In the genomic region with DNA sequence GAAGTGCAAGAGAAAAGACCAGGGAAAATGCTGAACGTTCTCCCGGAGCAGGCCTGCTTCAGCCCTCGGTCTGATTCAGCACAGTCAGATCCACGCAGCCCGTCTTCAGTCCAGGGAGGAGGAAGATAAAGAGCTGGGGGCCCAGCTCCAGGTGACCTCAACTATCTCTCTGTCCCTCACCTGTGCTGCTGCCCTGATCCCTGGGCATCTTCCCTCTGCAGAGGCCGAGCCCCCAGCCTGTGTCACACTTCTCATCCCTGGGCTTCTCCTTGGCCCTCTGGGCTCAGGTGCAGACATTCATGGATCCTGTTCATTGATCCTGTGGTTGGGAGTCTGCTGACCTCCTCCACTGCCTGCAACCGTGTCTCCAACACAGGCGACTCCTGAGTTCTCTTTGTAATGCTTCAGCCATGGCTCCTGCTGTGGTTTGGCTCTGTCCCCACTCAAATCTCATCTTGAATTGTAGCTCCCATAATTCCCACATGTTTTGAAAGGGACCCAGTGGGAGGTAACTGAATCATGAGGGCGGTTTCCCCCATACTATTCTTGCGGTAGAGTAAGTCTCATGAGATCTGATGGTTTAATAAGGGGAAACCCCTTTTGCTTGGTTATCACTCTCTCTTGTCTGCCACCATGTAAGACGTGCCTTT, we compare ENCODE assay signal across 18 cellular contexts. TPM values are rescaled to one million over a fixed set of nuclear protein-coding genes. Genes with fewer than 3 reads are reported as not detected.
A peak's percentile ranks its signal among the peaks of the same experiment; 100 is the strongest.
DNase-seq lines count a peak whose midpoint lies in the region; ATAC-seq lines count a peak whose summit lies in the region.
"Had no signal": no experiment of that assay in that cellular context is flagged by ENCODE, and none has a peak within 500 bp of the region (broad histone marks: within the 10 kb centered on the region; RNA-seq: fewer than 3 reads in every experiment).

No MANE protein-coding gene starts in this region.

- no peaks in the 10 kb centered on the region for H3K27me3 ChIP-seq in stomach smooth muscle (ENCODE audit: control insufficient read depth in 1 of 2, insufficient read depth in 2 of 2, low read length in 2 of 2)
- H3K27me3 ChIP-seq: neural progenitor cell had no signal

- peak overlapping the region; percentile 100 for H3K27ac ChIP-seq in stomach smooth muscle (ENCODE audit: low read length)
- H3K27ac ChIP-seq: neural progenitor cell, RWPE1 had no signal

- H3K9me3 ChIP-seq in stomach smooth muscle (ENCODE audit: control insufficient read depth in 2 of 2, low read length in 2 of 2) = no peaks in the 10 kb centered on the region

- ATAC-seq in GM18861 (IDR thresholded peaks at IDR 0.05; ENCODE audit: unreplicated experiment) = no peak

- H3K36me3 ChIP-seq in stomach smooth muscle (ENCODE audit: control insufficient read depth in 2 of 2, insufficient read depth in 2 of 2, low read length in 2 of 2) = peaks cover 0 to 6% of the 10 kb centered on the region in 2 donors
- H3K36me3 ChIP-seq: neural progenitor cell had no signal

- peaks cover 86% of the 10 kb centered on the region for H3K4me1 ChIP-seq in stomach smooth muscle (ENCODE audit: control insufficient read depth, insufficient read depth, low read length)

- no peak overlapping the region for H3K4me3 ChIP-seq in stomach smooth muscle (ENCODE audit: low read length in 2 of 2)
- H3K4me3 ChIP-seq: neural progenitor cell had no signal

- no peak overlapping the region for H3K9ac ChIP-seq in stomach smooth muscle (ENCODE audit: low read length in 2 of 2)
- H3K9ac ChIP-seq: neural progenitor cell had no signal

- DNase-seq in M059J (ENCODE audit: low read depth) (peak; percentile 42), astrocyte of the hippocampus (ENCODE audit: low read depth, low spot score) (peak; percentile 82), kidney glomerular epithelial cell (lab: John Stamatoyannopoulos, UW) (peak; percentile 26), NCI-H128 (lab: John Stamatoyannopoulos, UW; ENCODE audit: unreplicated experiment) (no peak), KG1 (lab: John Stamatoyannopoulos, UW) (no peak)
- DNase-seq in activated CD4-positive, alpha-beta T cell treated with anti-CD3 and anti-CD28 coated beads for 1 hour = no peak
- DNase-seq: activated CD4-positive, alpha-beta T cell treated with anti-CD3 and anti-CD28 coated beads for 4 hours; activated gamma-delta T cell treated with Interleukin-2 at 50 U/mL for 16 hours; amygdala; foreskin melanocyte; midbrain; NCI-H2029 treated with DMSO at 0.1 percent for 48 hours; NCI-H510A treated with DMSO at 0.1 percent for 48 hours; stimulated activated CD4-positive, alpha-beta T cell treated with anti-CD3 and anti-CD28 coated beads, Interleukin-12 subunit alpha, Interleukin-12 subunit beta, amount 100 ng/mL, for 4 hours had no signal

RNA-seq across cellular contexts. Expression of a gene that starts 27.9 kb away (rescaled TPM):
- total RNA-seq in M059J (2014; rRNA removed; shearing (Covaris generic)) = 110 and 205 TPM in 2 replicates

RNA-seq across cellular contexts. Expression of a gene that starts 28.0 kb away (rescaled TPM):
- 59.5 and 99.9 TPM in 2 replicates for total RNA-seq in M059J (2014; rRNA removed; shearing (Covaris generic))

Comparison
In these comparisons a context has a peak if more than half of its experiments do, and no peak if none do; other contexts are left out.
1. DNase-seq: peak in M059J (single experiment), astrocyte of the hippocampus (single experiment) and kidney glomerular epithelial cell (single experiment); none in NCI-H128 (single experiment), KG1 (single experiment) and activated CD4-positive, alpha-beta T cell treated with anti-CD3 and anti-CD28 coated beads for 1 hour (single experiment).